Comparison of ENCODE assay signal across 21 cellular contexts in genomic region chr2:67834482-67834881, GRCh38.
A peak's percentile ranks its signal among the peaks of the same experiment; 100 is the strongest.
DNase-seq lines count a peak whose midpoint lies in the region; ATAC-seq, FAIRE-seq and TF ChIP-seq lines count a peak whose summit lies in the region.
"Had no signal": no experiment of that assay in that cellular context is flagged by ENCODE, and none has a peak within 500 bp of the region (broad histone marks: within the 10 kb centered on the region; RNA-seq: fewer than 3 reads in every experiment).

No MANE protein-coding gene starts in this region.

- H3K27me3 ChIP-seq in IMR-90 (ENCODE audit: control insufficient read depth, insufficient read depth, low read length) (no peaks in the 10 kb centered on the region), astrocyte (ENCODE audit: insufficient read depth, low read length) (no peaks in the 10 kb centered on the region), osteoblast (ENCODE audit: insufficient read depth, low read length) (no peaks in the 10 kb centered on the region)
- H3K27me3 ChIP-seq: BLaER1 had no signal

- H2BK5ac ChIP-seq in IMR-90 (ENCODE audit: low read depth, low read length, poor library complexity, severe bottlenecking), result no peak overlapping the region

- H3K36me3 Mint-ChIP-seq in astrocyte (ENCODE audit: low read depth, unreplicated experiment) (no peaks in the 10 kb centered on the region), MCF 10A (ENCODE audit: insufficient read depth, unreplicated experiment) (no peaks in the 10 kb centered on the region)
- H3K36me3 Mint-ChIP-seq: CD4-positive, CD25-positive, alpha-beta regulatory T cell; CD8-positive, alpha-beta T cell had no signal

- CTCF ChIA-PET in IMR-90 (lab: Yijun Ruan, JAX) (no interaction called here), MCF 10A (lab: Yijun Ruan, JAX) (interaction anchor here (0.6 kb wide), 2 partner anchors 9 to 184 kb away, joined by 3 read pairs; no protein-coding TSS in a partner anchor)

- H3K18ac ChIP-seq in IMR-90 (ENCODE audit: low read depth, low read length), result no peak overlapping the region

- no peak overlapping the region for H3K23ac ChIP-seq in IMR-90 (ENCODE audit: low read depth, low read length)

- in situ Hi-C loops in IMR-90 (cut with MboI; ENCODE audit: low sequenced_read_pairs), result loop anchor here (25.0 kb wide), 1 partner anchor 347 kb away; no protein-coding TSS in a partner anchor

- H3K79me1 ChIP-seq in IMR-90 (ENCODE audit: low read depth in 1 of 2, low read length in 2 of 2), result no peaks in the 10 kb centered on the region

- no peak for FAIRE-seq in astrocyte (lab: Jason Lieb, UNC)
- FAIRE-seq: GM12891, GM18507, H54 had no signal

- no peaks in the 10 kb centered on the region for H4K20me1 ChIP-seq in IMR-90 (ENCODE audit: insufficient read depth, low read length)
- H4K20me1 ChIP-seq in astrocyte (ENCODE audit: insufficient read depth, low read length), result no peaks in the 10 kb centered on the region
- H4K20me1 ChIP-seq in osteoblast (ENCODE audit: insufficient read depth, low read length), result no peaks in the 10 kb centered on the region
- H4K20me1 ChIP-seq: BLaER1 had no signal

- ATAC-seq in IMR-90 (ENCODE audit: low read depth) (no peak), HG03354 (IDR thresholded peaks at IDR 0.05; ENCODE audit: poor library complexity, severe bottlenecking, unreplicated experiment) (no peak)
- ATAC-seq: CD8-positive, alpha-beta T cell had no signal

- H3K27ac ChIP-seq in IMR-90 (ENCODE audit: insufficient read depth, low read length) (no peak overlapping the region), astrocyte (ENCODE audit: low read depth, low read length) (no peak overlapping the region), osteoblast (ENCODE audit: low read depth, low read length) (no peak overlapping the region)
- H3K27ac ChIP-seq: BLaER1, C4-2B had no signal

- H3K4me3 ChIP-seq in IMR-90 (ENCODE audit: insufficient read depth, low read depth, low read length) (no peak overlapping the region), astrocyte (ENCODE audit: insufficient read depth, low read depth, low read length) (no peak overlapping the region), osteoblast (ENCODE audit: insufficient read depth, low read length) (no peak overlapping the region)
- H3K4me3 ChIP-seq: BLaER1, HAP-1 had no signal

- H3K9me3 Mint-ChIP-seq in astrocyte (ENCODE audit: unreplicated experiment) (peaks cover 4% of the 10 kb centered on the region), MCF 10A (ENCODE audit: unreplicated experiment) (no peaks in the 10 kb centered on the region)
- H3K9me3 Mint-ChIP-seq: CD8-positive, alpha-beta T cell; HFFc6 had no signal

- peaks cover 7% of the 10 kb centered on the region for H3K27me3 Mint-ChIP-seq in astrocyte (ENCODE audit: low read depth, unreplicated experiment)
- no peaks in the 10 kb centered on the region for H3K27me3 Mint-ChIP-seq in MCF 10A (ENCODE audit: insufficient read depth, unreplicated experiment)

- H4K5ac ChIP-seq in IMR-90 (ENCODE audit: low read depth, low read length), result no peak overlapping the region

- TF ChIP-seq CTCF in IMR-90 (conservative IDR thresholded peaks at IDR 0.05; ENCODE audit: low read depth, low read length) (no peak), astrocyte (IDR thresholded peaks at IDR 0.05; ENCODE audit: insufficient read depth, low read depth, low read length) (no peak), osteoblast (IDR thresholded peaks at IDR 0.05; ENCODE audit: extremely low read depth, low read depth, low read length) (no peak), MCF 10A (IDR thresholded peaks at IDR 0.05; ENCODE audit: unreplicated experiment) (no peak)

- peaks cover 2% of the 10 kb centered on the region for H3K4me1 Mint-ChIP-seq in astrocyte (ENCODE audit: low read depth, unreplicated experiment)
- no peaks in the 10 kb centered on the region for H3K4me1 Mint-ChIP-seq in MCF 10A (ENCODE audit: insufficient read depth, unreplicated experiment)
- H3K4me1 Mint-ChIP-seq: B cell; CD4-positive, CD25-positive, alpha-beta regulatory T cell had no signal

- H3K4ac ChIP-seq in IMR-90 (ENCODE audit: low read depth, low read length), result no peak overlapping the region

- POLR2A ChIA-PET in IMR-90 (lab: Charles Lee; ENCODE audit: unreplicated experiment), result no interaction called here
- POLR2A ChIA-PET in MCF 10A (lab: Yijun Ruan, JAX), result no interaction called here

- no peak overlapping the region for H2AFZ ChIP-seq in IMR-90 (replicated peaks; ENCODE audit: low read length, poor library complexity)
- H2AFZ ChIP-seq in astrocyte (ENCODE audit: low read depth, low read length), result no peak overlapping the region
- H2AFZ ChIP-seq in osteoblast (ENCODE audit: low read length), result no peak overlapping the region

- H3K4me3 Mint-ChIP-seq in astrocyte (ENCODE audit: unreplicated experiment) (no peak overlapping the region), MCF 10A (ENCODE audit: unreplicated experiment) (no peak overlapping the region)
- H3K4me3 Mint-ChIP-seq: B cell; CD4-positive, CD25-positive, alpha-beta regulatory T cell; CD8-positive, alpha-beta T cell; HFFc6 had no signal

- TF ChIP-seq RAD21 in IMR-90 (IDR thresholded peaks at IDR 0.05; ENCODE audit: low read length), result no peak

- TF ChIP-seq POLR2A in IMR-90 (IDR thresholded peaks at IDR 0.05; ENCODE audit: low read depth, low read length), result no peak

- dilution Hi-C loops in IMR-90 (cut with HindIII; ENCODE audit: low sequenced_read_pairs, unreplicated experiment), result no loop called here

- H3K9ac ChIP-seq in IMR-90 (ENCODE audit: low read depth, low read length) (no peak overlapping the region), astrocyte (ENCODE audit: low read length) (no peak overlapping the region)
- H3K9ac ChIP-seq: BLaER1 had no signal

- H2BK20ac ChIP-seq in IMR-90 (ENCODE audit: low read depth, low read length), result no peak overlapping the region

- H2AK5ac ChIP-seq in IMR-90 (ENCODE audit: low read depth, low read length), result no peak overlapping the region

- H2BK120ac ChIP-seq in IMR-90 (ENCODE audit: low read depth, low read length), result no peak overlapping the region

- no peak overlapping the region for H4K8ac ChIP-seq in IMR-90 (ENCODE audit: low read depth in 2 of 2, low read length in 2 of 2)

- intact Hi-C loops in IMR-90 (cut with micrococcal nuclease) (no loop called here), MCF 10A (cut with micrococcal nuclease) (no loop called here)

- DNase-seq in IMR-90 (no peak), astrocyte (ENCODE audit: low read depth) (peak; percentile 20), osteoblast (ENCODE audit: insufficient read length, low spot score, missing footprints) (peak; percentile 58), MCF 10A (ENCODE audit: unreplicated experiment) (no peak), SK-N-DZ (ENCODE audit: low spot score) (no peak)
- DNase-seq: Caco-2; CD4-positive, CD25-positive, alpha-beta regulatory T cell; CD8-positive, alpha-beta T cell; DMS153; DND-41; GF-D8; GOT3; HFFc6 had no signal

- H3K9me3 ChIP-seq in IMR-90 (ENCODE audit: control insufficient read depth, insufficient read depth, low read length) (no peaks in the 10 kb centered on the region), astrocyte (ENCODE audit: insufficient read depth, low read depth, low read length) (no peaks in the 10 kb centered on the region), osteoblast (ENCODE audit: low read depth, low read length) (no peaks in the 10 kb centered on the region)
- H3K9me3 ChIP-seq: Caco-2, HAP-1 had no signal

- H3K56ac ChIP-seq in IMR-90 (ENCODE audit: extremely low read depth, insufficient read depth, low read length), result no peak overlapping the region

- no TSS peak for BruUV-seq in IMR-90 (replicated peaks; lab: Mats Ljungman, UMichigan)
- no TSS peak for BruUV-seq in MCF 10A (replicated peaks; lab: Mats Ljungman, UMichigan)

- H2AK9ac ChIP-seq in IMR-90 (replicated peaks; ENCODE audit: low read depth, low read length, poor library complexity), result no peak overlapping the region

- WGBS in IMR-90 (ENCODE audit: extremely low coverage in 2 of 2, insufficient read length in 1 of 2), 2 experiments, result no CpG with 5 or more reads among the region's 7 CpGs

- H3K79me2 ChIP-seq in astrocyte (ENCODE audit: insufficient read depth, low read length) (no peaks in the 10 kb centered on the region), osteoblast (ENCODE audit: insufficient read depth, low read length) (no peaks in the 10 kb centered on the region)

- H2BK15ac ChIP-seq in IMR-90 (ENCODE audit: low read depth, low read length), result no peak overlapping the region

- no peak overlapping the region for H3K27ac Mint-ChIP-seq in astrocyte (ENCODE audit: unreplicated experiment)
- H3K27ac Mint-ChIP-seq in MCF 10A (ENCODE audit: low read depth, unreplicated experiment), result no peak overlapping the region
- H3K27ac Mint-ChIP-seq: B cell; CD4-positive, CD25-positive, alpha-beta regulatory T cell; CD8-positive, alpha-beta T cell; HFFc6 had no signal

- H3K14ac ChIP-seq in IMR-90 (replicated peaks; ENCODE audit: low read depth, low read length), result no peak overlapping the region

- peaks cover 2% of the 10 kb centered on the region; the same call in 1 of the 2 replicates for H3K9me1 ChIP-seq in IMR-90 (ENCODE audit: insufficient read depth, low read length)

- H3K4me2 ChIP-seq in IMR-90 (ENCODE audit: low read depth, low read length) (no peak overlapping the region), astrocyte (ENCODE audit: low read length) (no peak overlapping the region), osteoblast (ENCODE audit: insufficient read depth, low read length) (no peak overlapping the region)
- H3K4me2 ChIP-seq: BLaER1 had no signal

- H4K91ac ChIP-seq in IMR-90 (ENCODE audit: insufficient read depth, low read depth, low read length), result no peak overlapping the region

- H3K4me1 ChIP-seq in IMR-90 (ENCODE audit: control insufficient read depth, insufficient read depth, low read length) (peaks cover 3% of the 10 kb centered on the region; the same call in 1 of the 2 replicates), astrocyte (ENCODE audit: insufficient read depth, low read length) (no peaks in the 10 kb centered on the region), osteoblast (ENCODE audit: insufficient read depth, low read length) (peaks cover 2% of the 10 kb centered on the region)
- H3K4me1 ChIP-seq: Caco-2, HAP-1 had no signal

- H3K36me3 ChIP-seq in IMR-90 (ENCODE audit: control insufficient read depth, insufficient read depth, low read length) (no peaks in the 10 kb centered on the region), astrocyte (ENCODE audit: insufficient read depth, low read length) (no peaks in the 10 kb centered on the region), osteoblast (ENCODE audit: insufficient read depth, low read length) (no peaks in the 10 kb centered on the region)
- H3K36me3 ChIP-seq: BLaER1, HAP-1 had no signal

TF ChIP-seq in IMR-90, 13 proteins besides CTCF, POLR2A, EP300 and RAD21:
- TF ChIP-seq RFX5 (IDR thresholded peaks at IDR 0.05; ENCODE audit: low read depth, low read length) (peak; percentile 76), CHD1 (IDR thresholded peaks at IDR 0.05; ENCODE audit: low read depth, low read length) (no peak)

Comparison
In these comparisons a context has a peak if more than half of its experiments do, and no peak if none do; other contexts are left out.
1. DNase-seq: peak in astrocyte (single experiment) and osteoblast (single experiment); none in IMR-90 (single experiment), MCF 10A (single experiment) and SK-N-DZ (single experiment).